ENCODE assay signal across 8 cellular contexts in the genomic region with DNA sequence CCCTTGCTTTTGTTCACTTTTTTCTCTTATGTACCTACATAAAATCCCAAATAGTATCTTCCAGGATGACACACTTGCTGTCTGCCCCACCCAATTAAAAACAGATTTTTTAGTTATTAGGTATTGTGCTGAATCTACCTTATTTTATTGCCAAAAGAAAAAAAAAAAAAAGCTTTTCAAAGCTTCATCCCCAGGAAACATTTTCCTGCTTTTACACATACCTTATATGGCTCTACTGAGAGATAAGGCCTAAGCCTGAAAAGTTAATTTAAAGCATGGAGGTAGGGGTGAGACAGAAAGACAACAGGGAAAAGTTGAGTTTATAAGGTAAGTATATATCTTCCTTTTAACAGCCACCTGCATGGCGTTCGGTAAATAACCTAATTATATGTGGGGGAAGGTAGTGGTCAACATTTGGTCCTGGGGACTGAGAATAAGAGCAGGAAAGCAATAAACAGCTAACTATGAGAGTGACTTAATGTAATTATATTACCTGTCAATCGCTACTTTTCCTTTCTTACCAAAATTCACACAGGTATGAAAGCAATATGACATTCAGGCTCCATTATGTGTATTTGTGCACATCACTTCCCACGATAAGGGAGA. TPM values are rescaled to one million over a fixed set of nuclear protein-coding genes. Genes with fewer than 3 reads are reported as not detected.
DNase-seq lines count a peak whose midpoint lies in the region; ATAC-seq and TF ChIP-seq lines count a peak whose summit lies in the region.

No MANE protein-coding gene starts in this region.

- peak overlapping the region; percentile 69 to 97 (median 90) for H3K4me3 Mint-ChIP-seq in naive thymus-derived CD4-positive, alpha-beta T cell

- H3K27ac ChIP-seq in KMS-11 (peak overlapping the region; percentile 71), brain microvascular endothelial cell (no peak overlapping the region)
- peak overlapping the region; percentile 78 for H3K27ac ChIP-seq in naive thymus-derived CD4-positive, alpha-beta T cell (ENCODE audit: low read depth, low read length)

- peaks cover 0 to 15% (median 2%) of the 10 kb centered on the region in 11 donors for H3K9me3 Mint-ChIP-seq in naive thymus-derived CD4-positive, alpha-beta T cell

- H3K9me3 ChIP-seq in naive thymus-derived CD4-positive, alpha-beta T cell (ENCODE audit: control insufficient read depth in 2 of 3, low read length in 3 of 3) = no peaks in the 10 kb centered on the region

- in situ Hi-C loops in brain microvascular endothelial cell (cut with HindIII; ENCODE audit: low pct_ligation_motif_present, low sequenced_read_pairs) = no loop called here

- H3K4me2 ChIP-seq in KMS-11 = peak overlapping the region; percentile 86

- no peak overlapping the region for H2AFZ ChIP-seq in KMS-11 (ENCODE audit: low read depth)

- H3K36me3 ChIP-seq in KMS-11 (ENCODE audit: insufficient read depth) (0 out of 2 replicates have a peak, but pooled peaks cover 3% of the 10 kb centered on the region), brain microvascular endothelial cell (replicated peaks) (no peaks in the 10 kb centered on the region)
- H3K36me3 ChIP-seq in naive thymus-derived CD4-positive, alpha-beta T cell (ENCODE audit: control insufficient read depth in 2 of 3, insufficient read depth in 3 of 3, low read length in 3 of 3) = no peaks in the 10 kb centered on the region

- no peaks in the 10 kb centered on the region for H3K27me3 Mint-ChIP-seq in naive thymus-derived CD4-positive, alpha-beta T cell

- TF ChIP-seq CTCF in KMS-11 (conservative IDR thresholded peaks at IDR 0.05; ENCODE audit: low read depth, low read length) (no peak), brain microvascular endothelial cell (IDR thresholded peaks at IDR 0.05; ENCODE audit: low read depth, low read length, missing control alignments) (no peak)

- intact Hi-C loops in naive thymus-derived CD4-positive, alpha-beta T cell (cut with micrococcal nuclease) = no loop called here

- peaks cover 66% of the 10 kb centered on the region for H3K79me2 ChIP-seq in KMS-11 (ENCODE audit: insufficient read depth, low read depth)

- H3K4me1 Mint-ChIP-seq in naive thymus-derived CD4-positive, alpha-beta T cell = peaks cover 35 to 61% (median 55%) of the 10 kb centered on the region in 7 donors

- H3K4me3 ChIP-seq in KMS-11 (IDR thresholded peaks at IDR 0.05; ENCODE audit: insufficient read depth, low read depth, low read length) = no peak overlapping the region
- peak overlapping the region; percentile 59 for H3K4me3 ChIP-seq in brain microvascular endothelial cell (ENCODE audit: low read depth, low read length)
- peak overlapping the region; percentile 24 for H3K4me3 ChIP-seq in naive thymus-derived CD4-positive, alpha-beta T cell (ENCODE audit: low read length)

- ATAC-seq in naive thymus-derived CD4-positive, alpha-beta T cell = no peak

- peak overlapping the region in 8 of 9 donors; percentile 17 to 91 (median 76) for H3K27ac Mint-ChIP-seq in naive thymus-derived CD4-positive, alpha-beta T cell

- H3K36me3 Mint-ChIP-seq in naive thymus-derived CD4-positive, alpha-beta T cell = peaks cover 6 to 34% (median 29%) of the 10 kb centered on the region in 5 donors

- POLR2A ChIA-PET in naive thymus-derived CD4-positive, alpha-beta T cell (lab: Charles Lee) = interaction anchor here (0.5 to 7.9 kb wide), 6 partner anchors 33 to 81 kb away, joined by 3 to 547 read pairs (median 4); a partner anchor contains a TSS

- peak; percentile 0 for DNase-seq in CD1c-positive myeloid dendritic cell (ENCODE audit: extremely low spot score)
- DNase-seq in brain microvascular endothelial cell = no peak
- DNase-seq in naive thymus-derived CD4-positive, alpha-beta T cell = peak in 1 of 9 donors; percentile 0
- DNase-seq in HK-2 (ENCODE audit: unreplicated experiment) = no peak
- no peak for DNase-seq in Kasumi-1 (lab: John Stamatoyannopoulos, UW)
- DNase-seq in NK-92 treated with Interleukin-12 subunit alpha and Interleukin-12 subunit beta, amount 100 ng/mL, for 24 hours (lab: John Stamatoyannopoulos, UW) = no peak
- DNase-seq in OCI-M2 (lab: John Stamatoyannopoulos, UW; ENCODE audit: unreplicated experiment) = no peak

- H3K27me3 ChIP-seq in KMS-11 (ENCODE audit: insufficient read depth, low read depth) = no peaks in the 10 kb centered on the region
- H3K27me3 ChIP-seq in brain microvascular endothelial cell (replicated peaks) = no peaks in the 10 kb centered on the region
- no peaks in the 10 kb centered on the region for H3K27me3 ChIP-seq in naive thymus-derived CD4-positive, alpha-beta T cell (ENCODE audit: control insufficient read depth in 2 of 2, insufficient read depth in 2 of 2, low read length in 2 of 2)

- peaks cover 56% of the 10 kb centered on the region for H3K4me1 ChIP-seq in KMS-11 (ENCODE audit: low read depth, poor library complexity, severe bottlenecking)
- peaks cover 35 to 48% of the 10 kb centered on the region in 2 donors for H3K4me1 ChIP-seq in naive thymus-derived CD4-positive, alpha-beta T cell (ENCODE audit: control insufficient read depth in 2 of 2, insufficient read depth in 2 of 2, low read length in 2 of 2)

- CTCF ChIA-PET in naive thymus-derived CD4-positive, alpha-beta T cell (lab: Charles Lee) = interaction anchor here (3.3 kb wide), 1 partner anchor 42 kb away, joined by 13 read pairs; a partner anchor contains a TSS

- H3K9ac ChIP-seq in KMS-11 = peak overlapping the region; percentile 83

- H4K20me1 ChIP-seq in KMS-11 (ENCODE audit: insufficient read depth) = no peaks in the 10 kb centered on the region

RNA-seq across cellular contexts. Expression of a gene that starts 54.6 kb away (rescaled TPM):
- 10 to 100 TPM in 3 of 5 experiments, 1 to 10 TPM in 2; 7.8 to 28.9 (median 18.2) TPM for total RNA-seq in naive thymus-derived CD4-positive, alpha-beta T cell
- polyA plus RNA-seq in naive thymus-derived CD4-positive, alpha-beta T cell = 10 to 100 TPM; 38.2 to 50.9 TPM
